ENCODE assay signal across 9 cellular contexts in the genomic region with DNA sequence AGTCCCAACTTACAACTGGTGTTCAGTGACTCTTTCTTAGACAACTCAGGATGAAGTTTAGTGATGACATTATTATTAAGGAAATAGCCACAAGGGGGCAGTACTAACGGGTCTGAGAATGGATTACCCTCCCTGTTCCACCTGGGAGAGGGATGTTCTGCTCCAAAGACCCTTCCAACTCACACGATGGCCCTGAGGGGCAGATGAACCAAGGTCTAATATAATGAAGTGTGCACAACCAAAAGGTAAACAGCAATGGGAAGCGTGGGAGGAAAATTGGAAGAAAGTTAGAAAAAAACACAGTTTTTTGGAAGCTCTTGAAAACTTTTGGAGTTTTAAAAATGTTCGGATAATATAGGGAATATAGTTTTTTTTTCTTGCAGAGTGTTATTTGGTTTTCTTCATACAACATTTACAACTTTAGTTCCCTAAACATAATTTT. TPM values are rescaled to one million over a fixed set of nuclear protein-coding genes. Genes with fewer than 3 reads are reported as not detected.
DNase-seq lines count a peak whose midpoint lies in the region; ATAC-seq and TF ChIP-seq lines count a peak whose summit lies in the region.
"Had no signal": no experiment of that assay in that cellular context is flagged by ENCODE, and none has a peak within 500 bp of the region (broad histone marks: within the 10 kb centered on the region; RNA-seq: fewer than 3 reads in every experiment).

No MANE protein-coding gene starts in this region.

- H4K20me1 ChIP-seq in Loucy (ENCODE audit: insufficient read depth, low read length, poor library complexity, severe bottlenecking) = no peaks in the 10 kb centered on the region

- H3K9me2 ChIP-seq in Loucy (replicated peaks; ENCODE audit: low read depth, low read length) = no peaks in the 10 kb centered on the region

- DNase-seq in cardiac muscle cell (ENCODE audit: low read depth in 1 of 2, low spot score in 1 of 2) (peak; percentile 47 to 80), cardiac septum (ENCODE audit: low spot score) (no peak), SW 1271 (lab: John Stamatoyannopoulos, UW) (peak; percentile 20 to 56), fibroblast of mammary gland (ENCODE audit: low read depth) (peak; percentile 45)
- no peak for DNase-seq in activated CD4-positive, alpha-beta memory T cell treated with anti-CD3 and anti-CD28 coated beads for 36 hours

- intact Hi-C loops in cardiac septum (cut with DNase I) = loop anchor here (2.0 kb wide), 1 partner anchor 105 kb away; no protein-coding TSS in a partner anchor
- intact Hi-C loops in activated CD4-positive, alpha-beta memory T cell treated with anti-CD3 and anti-CD28 coated beads for 36 hours (cut with micrococcal nuclease) = loop anchor here (1.0 to 10.0 kb wide), 2 partner anchors 106 to 333 kb away; no protein-coding TSS in a partner anchor

- H3K9ac ChIP-seq in Loucy (ENCODE audit: low read depth, low read length, poor library complexity, severe bottlenecking) = no peak overlapping the region
- H3K9ac ChIP-seq in parathyroid adenoma = no peak overlapping the region

- no peak overlapping the region for H3K4me3 ChIP-seq in cardiac muscle cell
- no peak overlapping the region for H3K4me3 ChIP-seq in Loucy (ENCODE audit: low read length, poor library complexity, severe bottlenecking)
- H3K4me3 ChIP-seq in fibroblast of mammary gland (ENCODE audit: control insufficient read depth, low read depth, low read length) = no peak overlapping the region
- no peak overlapping the region for H3K4me3 ChIP-seq in parathyroid adenoma (ENCODE audit: low read depth, low read length)

- H3K4me1 Mint-ChIP-seq in activated CD4-positive, alpha-beta memory T cell treated with anti-CD3 and anti-CD28 coated beads for 36 hours (ENCODE audit: low read depth) = no peaks in the 10 kb centered on the region

- no peak overlapping the region for H3K27ac Mint-ChIP-seq in activated CD4-positive, alpha-beta memory T cell treated with anti-CD3 and anti-CD28 coated beads for 36 hours

- H3F3A ChIP-seq in Loucy (ENCODE audit: low read depth) = no peaks in the 10 kb centered on the region

- peaks cover 8% of the 10 kb centered on the region for H3K27me3 Mint-ChIP-seq in activated CD4-positive, alpha-beta memory T cell treated with anti-CD3 and anti-CD28 coated beads for 36 hours

- POLR2A ChIA-PET in activated CD4-positive, alpha-beta memory T cell treated with anti-CD3 and anti-CD28 coated beads for 36 hours (lab: Charles Lee) = no interaction called here

- no peak overlapping the region for H3K27ac ChIP-seq in cardiac muscle cell
- H3K27ac ChIP-seq in parathyroid adenoma = no peak overlapping the region

- H3K4me1 ChIP-seq in cardiac muscle cell (ENCODE audit: low read depth) (peaks cover 10% of the 10 kb centered on the region), Loucy (ENCODE audit: insufficient read depth, low read length, poor library complexity, severe bottlenecking) (no peaks in the 10 kb centered on the region), parathyroid adenoma (no peaks in the 10 kb centered on the region)

- H3K36me3 Mint-ChIP-seq in activated CD4-positive, alpha-beta memory T cell treated with anti-CD3 and anti-CD28 coated beads for 36 hours = no peaks in the 10 kb centered on the region

- no peaks in the 10 kb centered on the region for H3K27me3 ChIP-seq in cardiac muscle cell
- no peaks in the 10 kb centered on the region for H3K27me3 ChIP-seq in Loucy (ENCODE audit: insufficient read depth, low read length, poor library complexity, severe bottlenecking)
- no peaks in the 10 kb centered on the region for H3K27me3 ChIP-seq in parathyroid adenoma (ENCODE audit: control insufficient read depth, insufficient read depth, low read length)

- H2AFZ ChIP-seq in Loucy (ENCODE audit: low read length) (no peak overlapping the region), parathyroid adenoma (no peak overlapping the region)

- H3K79me2 ChIP-seq in Loucy (ENCODE audit: insufficient read depth, low read length) (no peaks in the 10 kb centered on the region), parathyroid adenoma (no peaks in the 10 kb centered on the region)

- H3K9me3 ChIP-seq in cardiac muscle cell (ENCODE audit: low read depth) = no peaks in the 10 kb centered on the region
- H3K9me3 ChIP-seq in Loucy (ENCODE audit: insufficient read depth, low read depth, low read length) = no peaks in the 10 kb centered on the region
- no peaks in the 10 kb centered on the region for H3K9me3 ChIP-seq in parathyroid adenoma (ENCODE audit: control insufficient read depth, low read length)

- H3K9me3 Mint-ChIP-seq in activated CD4-positive, alpha-beta memory T cell treated with anti-CD3 and anti-CD28 coated beads for 36 hours = no peaks in the 10 kb centered on the region

- no peaks in the 10 kb centered on the region for H3K36me3 ChIP-seq in cardiac muscle cell
- no peaks in the 10 kb centered on the region for H3K36me3 ChIP-seq in Loucy (ENCODE audit: insufficient read depth, low read length)
- no peaks in the 10 kb centered on the region for H3K36me3 ChIP-seq in parathyroid adenoma (ENCODE audit: control insufficient read depth, insufficient read depth, low read length)

- TF ChIP-seq CTCF in cardiac muscle cell (IDR thresholded peaks at IDR 0.05; ENCODE audit: low read depth, low read length) (peak; percentile 62), Loucy (conservative IDR thresholded peaks at IDR 0.05; ENCODE audit: low read length) (peak; percentile 81), fibroblast of mammary gland (conservative IDR thresholded peaks at IDR 0.05; ENCODE audit: control insufficient read depth, insufficient read depth, low read depth, low read length) (peak; percentile 61), parathyroid adenoma (IDR thresholded peaks at IDR 0.05) (peak; percentile 56)

- ATAC-seq in GM19324 (IDR thresholded peaks at IDR 0.05; ENCODE audit: low FRiP score, unreplicated experiment) = no peak

- H3K4me2 ChIP-seq in Loucy (ENCODE audit: low read depth, low read length, poor library complexity, severe bottlenecking) = no peak overlapping the region
- no peak overlapping the region for H3K4me2 ChIP-seq in parathyroid adenoma (ENCODE audit: low read length)

- H3K4me3 Mint-ChIP-seq in activated CD4-positive, alpha-beta memory T cell treated with anti-CD3 and anti-CD28 coated beads for 36 hours = no peak overlapping the region

- CTCF ChIA-PET in activated CD4-positive, alpha-beta memory T cell treated with anti-CD3 and anti-CD28 coated beads for 36 hours (lab: Charles Lee) = interaction anchor here (0.6 to 4.4 kb wide), 13 partner anchors 9 to 534 kb away, joined by 3 to 64 read pairs (median 5); no protein-coding TSS in a partner anchor

RNA-seq across cellular contexts. Expression of a gene that starts 24.0 kb away (rescaled TPM):
- total RNA-seq in cardiac muscle cell (not detected in 2 replicates), cardiac septum (not detected)
- not detected in 2 replicates for polyA plus RNA-seq in cardiac muscle cell
- not detected for total RNA-seq in activated CD4-positive, alpha-beta memory T cell treated with anti-CD3 and anti-CD28 coated beads for 36 hours
- total RNA-seq: subcutaneous adipose tissue had no signal

RNA-seq across cellular contexts. Expression of a gene that starts 42.1 kb away (rescaled TPM):
- total RNA-seq in cardiac muscle cell (0.86 and 2.4 TPM in 2 replicates), cardiac septum (0.46 TPM)
- polyA plus RNA-seq in cardiac muscle cell = 0.17 and 1.1 TPM in 2 replicates
- total RNA-seq in activated CD4-positive, alpha-beta memory T cell treated with anti-CD3 and anti-CD28 coated beads for 36 hours = not detected

Comparison
In these comparisons a context has a peak if more than half of its experiments do, and no peak if none do; other contexts are left out.
1. DNase-seq: peak in cardiac muscle cell (2 of 2), SW 1271 (2 of 2) and fibroblast of mammary gland (single experiment); none in cardiac septum (single experiment) and activated CD4-positive, alpha-beta memory T cell treated with anti-CD3 and anti-CD28 coated beads for 36 hours (single experiment).
2. Peak in every context shown above with its lines, with median percentiles within 50 percentile points of each other: CTCF ChIP-seq.